In genomic region chr1:2115922-2116341, GRCh38 we compare ENCODE assay signal across 15 cellular contexts.
DNase-seq lines count a peak whose midpoint lies in the region; ATAC-seq and TF ChIP-seq lines count a peak whose summit lies in the region.
"Had no signal": no experiment of that assay in that cellular context is flagged by ENCODE, and none has a peak within 500 bp of the region (broad histone marks: within the 10 kb centered on the region; RNA-seq: fewer than 3 reads in every experiment).

No MANE protein-coding gene starts in this region.

- in situ Hi-C loops in G401 (cut with HindIII; ENCODE audit: low sequenced_read_pairs): no loop called here

- H3K4me3 ChIP-seq in hepatocyte (no peak overlapping the region), neuronal stem cell (ENCODE audit: low read length in 2 of 2) (no peak overlapping the region)
- H3K4me3 ChIP-seq: SJCRH30, stomach had no signal

- POLR2A ChIA-PET in WTC11 (lab: Charles Lee): interaction anchor here (1.1 kb wide), 1 partner anchor 24 kb away, joined by 3 read pairs; no protein-coding TSS in a partner anchor

- no peak overlapping the region for H3K27ac ChIP-seq in hepatocyte
- no peak overlapping the region for H3K27ac ChIP-seq in neuronal stem cell (replicated peaks; ENCODE audit: low read length)
- H3K27ac ChIP-seq: HL-60, SJCRH30, stomach had no signal

- H2BK120ac ChIP-seq in neuronal stem cell (ENCODE audit: low read depth, low read length): no peak overlapping the region

- peak overlapping the region; percentile 55 for H3K4me3 Mint-ChIP-seq in WTC11
- H3K4me3 Mint-ChIP-seq: activated T-cell treated with anti-CD3 and anti-CD28 coated beads, Interleukin-2, amount 50 U/mL, for 4 hours had no signal

- H3K9me3 ChIP-seq in hepatocyte (ENCODE audit: low read depth) (no peaks in the 10 kb centered on the region), neuronal stem cell (replicated peaks in 1 of 2; ENCODE audit: control insufficient read depth in 2 of 2, insufficient read depth in 1 of 2, low read depth in 1 of 2, low read length in 2 of 2) (peaks cover 0 to 5% of the 10 kb centered on the region in 2 donors)
- H3K9me3 ChIP-seq: stomach had no signal

- H2AFZ ChIP-seq in hepatocyte: no peak overlapping the region
- peak overlapping the region; percentile 66 for H2AFZ ChIP-seq in neuronal stem cell (ENCODE audit: low read length)

- ATAC-seq in WTC11 (peak; percentile 94), GM19328 (IDR thresholded peaks at IDR 0.05; ENCODE audit: unreplicated experiment) (no peak)

- peaks cover under 1% of the 10 kb centered on the region for H3K79me1 ChIP-seq in neuronal stem cell (ENCODE audit: low read depth, low read length)

- H4K8ac ChIP-seq in neuronal stem cell (ENCODE audit: low read depth, low read length): no peak overlapping the region

- H2BK5ac ChIP-seq in neuronal stem cell (ENCODE audit: low read length): no peak overlapping the region

- no peaks in the 10 kb centered on the region for H3K4me1 ChIP-seq in hepatocyte (ENCODE audit: insufficient read depth)
- H3K4me1 ChIP-seq in neuronal stem cell (ENCODE audit: control insufficient read depth in 2 of 2, insufficient read depth in 1 of 2, low read depth in 1 of 2, low read length in 2 of 2): peaks cover 13 to 15% of the 10 kb centered on the region in 2 donors
- H3K4me1 ChIP-seq: SJCRH30 had no signal

- H3K23ac ChIP-seq in neuronal stem cell (ENCODE audit: low read depth, low read length, poor library complexity): no peak overlapping the region

- H3K36me3 ChIP-seq in hepatocyte (replicated peaks; ENCODE audit: insufficient read depth, low read depth) (no peaks in the 10 kb centered on the region), neuronal stem cell (replicated peaks in 1 of 2; ENCODE audit: control insufficient read depth in 2 of 2, insufficient read depth in 2 of 2, low read length in 2 of 2) (no peaks in the 10 kb centered on the region)
- H3K36me3 ChIP-seq: SJCRH30, stomach had no signal

- peaks cover 14% of the 10 kb centered on the region for H3K36me3 Mint-ChIP-seq in WTC11

- H4K20me1 ChIP-seq in hepatocyte (ENCODE audit: insufficient read depth, poor library complexity, severe bottlenecking): no peaks in the 10 kb centered on the region

- no peak overlapping the region for H3K4ac ChIP-seq in neuronal stem cell (ENCODE audit: low read length)

- H3K27me3 ChIP-seq in hepatocyte: no peaks in the 10 kb centered on the region
- H3K27me3 ChIP-seq in neuronal stem cell (ENCODE audit: control insufficient read depth in 3 of 3, insufficient read depth in 3 of 3, low read depth in 1 of 3, low read length in 3 of 3): peaks cover 0 to 46% (median 0%) of the 10 kb centered on the region in 3 experiments
- H3K27me3 ChIP-seq: stomach had no signal

- 34% methylated on average over 19 of the region's 19 CpGs for WGBS in hepatocyte (ENCODE audit: low lambda C conversion rate, missing lambda C conversion rate)
- WGBS in neuronal stem cell (ENCODE audit: extremely low coverage in 2 of 2, insufficient read length in 2 of 2, insufficient replicate concordance in 1 of 2), 2 donors: no CpG with 5 or more reads among the region's 19 CpGs

- no peak overlapping the region for H3K14ac ChIP-seq in neuronal stem cell (ENCODE audit: low read length)

- H3K9me2 ChIP-seq in hepatocyte (replicated peaks; ENCODE audit: insufficient read depth): no peaks in the 10 kb centered on the region

- CTCF ChIA-PET in WTC11 (lab: Charles Lee): interaction anchor here (0.8 to 4.4 kb wide), 14 partner anchors 12 to 266 kb away, joined by 3 to 40 read pairs (median 6); partner anchors contain the start of gene PRKCZ

- H3K4me1 Mint-ChIP-seq in WTC11: peaks cover 30% of the 10 kb centered on the region

- no peak overlapping the region for H3K9ac ChIP-seq in neuronal stem cell (ENCODE audit: low read depth, low read length, poor library complexity)

- H3K27me3 Mint-ChIP-seq in WTC11 (ENCODE audit: low read depth): no peaks in the 10 kb centered on the region

- H3K9me3 Mint-ChIP-seq in WTC11: peaks cover 8% of the 10 kb centered on the region; the same call in 1 of the 2 replicates
- H3K9me3 Mint-ChIP-seq: activated T-cell treated with anti-CD3 and anti-CD28 coated beads, Interleukin-2, amount 50 U/mL, for 4 hours had no signal

- peak overlapping the region; percentile 68 for H3K18ac ChIP-seq in neuronal stem cell (ENCODE audit: low read length)

- peaks cover 18% of the 10 kb centered on the region for H3K79me2 ChIP-seq in hepatocyte

- no peak for TF ChIP-seq CTCF in WTC11 (IDR thresholded peaks at IDR 0.05)
- TF ChIP-seq CTCF in hepatocyte (IDR thresholded peaks at IDR 0.05; ENCODE audit: poor library complexity): no peak

- H3K4me2 ChIP-seq in hepatocyte (peak overlapping the region; percentile 49), neuronal stem cell (ENCODE audit: insufficient read depth, low read length, poor library complexity, severe bottlenecking) (peak overlapping the region; percentile 45)

- H2BK12ac ChIP-seq in neuronal stem cell (ENCODE audit: low read length): no peak overlapping the region

- no peak overlapping the region for H2AK5ac ChIP-seq in neuronal stem cell (ENCODE audit: low read depth, low read length)

- H3K27ac Mint-ChIP-seq in WTC11: peak overlapping the region; percentile 82; the same call in 1 of the 2 replicates

- DNase-seq in G401 (ENCODE audit: low spot score) (peak; percentile 70), WTC11 (ENCODE audit: low spot score) (peak; percentile 72), hepatocyte (ENCODE audit: low spot score) (peak; percentile 49), neuronal stem cell (ENCODE audit: low spot score) (peak; percentile 56), GF-D8 (lab: John Stamatoyannopoulos, UW) (no peak), SW480 (ENCODE audit: low spot score) (no peak)
- no peak for DNase-seq in activated naive CD4-positive, alpha-beta T cell treated with Interleukin-2 at 50 U/mL for 16 hours
- DNase-seq: activated CD4-positive, alpha-beta T cell treated with anti-CD3 and anti-CD28 coated beads, Interleukin-2, amount 50 U/mL, for 1 hour; activated T-cell treated with anti-CD3 and anti-CD28 coated beads, Interleukin-2, amount 50 U/mL, for 4 hours; NCI-H1436 treated with DMSO at 0.1 percent for 48 hours; NCI-H446; SJCRH30; stomach had no signal

- H4K91ac ChIP-seq in neuronal stem cell (ENCODE audit: low read depth, low read length, poor library complexity): no peak overlapping the region

- H2BK15ac ChIP-seq in neuronal stem cell (ENCODE audit: low read length): no peak overlapping the region

TF ChIP-seq in WTC11, 78 proteins besides CTCF, POLR2A, EP300 and RAD21 (continues in another document):
- no peak for TF ChIP-seq EMX1 (CRISPR knock-in tag; IDR thresholded peaks at IDR 0.05)
- no peak for TF ChIP-seq ZNF425 (CRISPR knock-in tag; conservative IDR thresholded peaks at IDR 0.05)
- TF ChIP-seq ATF6 (CRISPR knock-in tag; IDR thresholded peaks at IDR 0.05): no peak
- TF ChIP-seq MXD4 (CRISPR knock-in tag; IDR thresholded peaks at IDR 0.05; ENCODE audit: borderline replicate concordance): no peak
- TF ChIP-seq SOX15 (CRISPR knock-in tag; IDR thresholded peaks at IDR 0.05): no peak
- 0 out of 2 replicates have a peak, but pooled peaks have one; percentile 43 for TF ChIP-seq ZBTB21 (CRISPR knock-in tag; IDR thresholded peaks at IDR 0.05; ENCODE audit: borderline replicate concordance)
- no peak for TF ChIP-seq ZNF317 (CRISPR knock-in tag; IDR thresholded peaks at IDR 0.05; ENCODE audit: borderline replicate concordance, low read depth)
- TF ChIP-seq FOXK1 (CRISPR knock-in tag; IDR thresholded peaks at IDR 0.05): peak; percentile 56; the same call in 1 of the 2 replicates
- TF ChIP-seq TEAD1 (CRISPR knock-in tag; IDR thresholded peaks at IDR 0.05): peak; percentile 55; the same call in 1 of the 2 replicates
- no peak for TF ChIP-seq MAX (CRISPR knock-in tag; IDR thresholded peaks at IDR 0.05)
- no peak for TF ChIP-seq ZMAT4 (CRISPR knock-in tag; IDR thresholded peaks at IDR 0.05)
- peak; percentile 67 for TF ChIP-seq ZNF423 (CRISPR knock-in tag; IDR thresholded peaks at IDR 0.05)

Comparison
In these comparisons a context has a peak if more than half of its experiments do, and no peak if none do; other contexts are left out.
1. DNase-seq: peak in G401 (single experiment), WTC11 (single experiment), hepatocyte (single experiment) and neuronal stem cell (single experiment); none in GF-D8 (single experiment), activated naive CD4-positive, alpha-beta T cell treated with Interleukin-2 at 50 U/mL for 16 hours (single experiment) and SW480 (single experiment).